In genomic region chr7:27099224-27099838, GRCh38 we compare ENCODE assay signal across 11 cellular contexts. TPM values are rescaled to one million over a fixed set of nuclear protein-coding genes. Genes with fewer than 3 reads are reported as not detected.
DNase-seq lines count a peak whose midpoint lies in the region; ATAC-seq and TF ChIP-seq lines count a peak whose summit lies in the region.
"Had no signal": no experiment of that assay in that cellular context is flagged by ENCODE, and none has a peak within 500 bp of the region (broad histone marks: within the 10 kb centered on the region; RNA-seq: fewer than 3 reads in every experiment).

No MANE protein-coding gene starts in this region.

- no peak overlapping the region for H2AFZ ChIP-seq in hepatocyte
- H2AFZ ChIP-seq: neural progenitor cell had no signal

- TF ChIP-seq CTCF in adrenal gland (IDR thresholded peaks at IDR 0.05) (no peak), hepatocyte (IDR thresholded peaks at IDR 0.05; ENCODE audit: poor library complexity) (no peak), natural killer cell (IDR thresholded peaks at IDR 0.05) (no peak)

- peaks cover 4% of the 10 kb centered on the region for H4K20me1 ChIP-seq in hepatocyte (ENCODE audit: insufficient read depth, poor library complexity, severe bottlenecking)

- H3K27ac ChIP-seq in adrenal gland (peak overlapping the region in 4 of 5 donors; percentile 82 to 95 (median 88)), hepatocyte (no peak overlapping the region), subcutaneous abdominal adipose tissue (ENCODE audit: low read depth, low read length) (peak overlapping the region; percentile 92)
- H3K27ac ChIP-seq: neural progenitor cell had no signal

- H3K9me2 ChIP-seq in hepatocyte (replicated peaks; ENCODE audit: insufficient read depth), result no peaks in the 10 kb centered on the region

- no peak for ATAC-seq in natural killer cell
- no peak for ATAC-seq in HG02840 (IDR thresholded peaks at IDR 0.05; ENCODE audit: low FRiP score, unreplicated experiment)

- peaks cover 36% of the 10 kb centered on the region for H3K36me3 Mint-ChIP-seq in natural killer cell
- H3K36me3 Mint-ChIP-seq: neural progenitor cell had no signal

- TF ChIP-seq POLR2A in adrenal gland (IDR thresholded peaks at IDR 0.05), result no peak

- H3K9me3 ChIP-seq in adrenal gland (replicated peaks in 1 of 3) (no peaks in the 10 kb centered on the region), hepatocyte (ENCODE audit: low read depth) (no peaks in the 10 kb centered on the region), subcutaneous abdominal adipose tissue (ENCODE audit: control insufficient read depth in 5 of 5, low read length in 5 of 5) (no peaks in the 10 kb centered on the region)

- 35 to 52% (median 38%) methylated on average over 9 of the region's 9 CpGs for WGBS in adrenal gland, 4 donors
- 24% methylated on average over 9 of the region's 9 CpGs for WGBS in hepatocyte (ENCODE audit: low lambda C conversion rate, missing lambda C conversion rate)

- H3K4me1 ChIP-seq in adrenal gland (replicated peaks in 1 of 2) (peaks cover 22 to 41% of the 10 kb centered on the region in 2 donors), hepatocyte (ENCODE audit: insufficient read depth) (peaks cover 16% of the 10 kb centered on the region), subcutaneous abdominal adipose tissue (ENCODE audit: control insufficient read depth in 5 of 5, insufficient read depth in 5 of 5, low read length in 5 of 5) (peaks cover 15 to 79% (median 63%) of the 10 kb centered on the region in 5 donors)

- peaks cover 47 to 64% of the 10 kb centered on the region in 2 donors for H3K27me3 Mint-ChIP-seq in natural killer cell (ENCODE audit: low read depth in 2 of 2)

- H3K27me3 ChIP-seq in adrenal gland (no peaks in the 10 kb centered on the region), hepatocyte (peaks cover 98% of the 10 kb centered on the region), subcutaneous abdominal adipose tissue (ENCODE audit: control insufficient read depth in 5 of 5, insufficient read depth in 4 of 5, low read length in 5 of 5) (peaks cover 0 to 1% (median 0%) of the 10 kb centered on the region in 5 donors)

- peak overlapping the region in 1 of 4 donors; percentile 76 for H3K4me3 ChIP-seq in adrenal gland
- no peak overlapping the region for H3K4me3 ChIP-seq in hepatocyte
- H3K4me3 ChIP-seq in subcutaneous abdominal adipose tissue (ENCODE audit: low read depth in 1 of 5, low read length in 5 of 5), result peak overlapping the region in 4 of 5 donors; percentile 59 to 94 (median 86)
- H3K4me3 ChIP-seq: neural progenitor cell had no signal

- intact Hi-C loops in adrenal gland (cut with DNase I), result loop anchor here in 1 of 2 donors (10.0 kb wide), 1 partner anchor 235 kb away; the partner anchor contains the start of gene SKAP2
- intact Hi-C loops in natural killer cell (cut with micrococcal nuclease), result loop anchor here (5.0 kb wide), 1 partner anchor 53 kb away; the partner anchor contains the start of gene HOXA3

- peak overlapping the region in 2 of 5 donors; percentile 78 to 86 for H3K9ac ChIP-seq in subcutaneous abdominal adipose tissue (ENCODE audit: low read length in 5 of 5)
- H3K9ac ChIP-seq: neural progenitor cell had no signal

- no peak overlapping the region for H3K27ac Mint-ChIP-seq in natural killer cell
- H3K27ac Mint-ChIP-seq: neural progenitor cell had no signal

- H3K4me2 ChIP-seq in hepatocyte, result peak overlapping the region; percentile 91
- H3K4me2 ChIP-seq: neural progenitor cell had no signal

- H3K36me3 ChIP-seq in adrenal gland (replicated peaks in 1 of 2) (no peaks in the 10 kb centered on the region), hepatocyte (replicated peaks; ENCODE audit: insufficient read depth, low read depth) (no peaks in the 10 kb centered on the region), subcutaneous abdominal adipose tissue (ENCODE audit: control insufficient read depth in 5 of 5, insufficient read depth in 5 of 5, low read length in 5 of 5) (peaks cover 0 to 6% (median 3%) of the 10 kb centered on the region in 5 donors)
- H3K36me3 ChIP-seq: neural progenitor cell had no signal

- peaks cover 57 to 64% of the 10 kb centered on the region in 2 donors for H3K4me1 Mint-ChIP-seq in natural killer cell

- no peaks in the 10 kb centered on the region for H3K9me3 Mint-ChIP-seq in natural killer cell

- DNase-seq in adrenal gland (no peak), hepatocyte (ENCODE audit: low spot score) (no peak), natural killer cell (no peak), ureter (ENCODE audit: low spot score) (no peak)
- DNase-seq: activated naive CD4-positive, alpha-beta T cell; foreskin melanocyte; NCI-H69 had no signal

- no peak overlapping the region for H3K4me3 Mint-ChIP-seq in natural killer cell
- H3K4me3 Mint-ChIP-seq: neural progenitor cell had no signal

- H3K79me2 ChIP-seq in hepatocyte, result peaks cover 13% of the 10 kb centered on the region

RNA-seq across cellular contexts. Expression of gene HOXA2, which starts 3.2 kb away (rescaled TPM):
- 1 to 10 TPM in 5 of 8 donors, under 1 TPM in 2, not detected in 1; 0.41 to 1.9 (median 1.1) TPM for total RNA-seq in adrenal gland
- polyA plus RNA-seq in adrenal gland, result 1 to 10 TPM; 1.2 to 2.8 (median 2.0) TPM
- total RNA-seq in hepatocyte, result 0.36 TPM in 1 of 2 replicates, not detected in the other
- polyA plus RNA-seq in hepatocyte, result 0.07 and 0.81 TPM in 2 replicates
- total RNA-seq in natural killer cell, result not detected
- 1.8 TPM for total RNA-seq in ureter
- total RNA-seq: G401 had no signal

RNA-seq across cellular contexts. Expression of gene HOXA1, which starts 3.5 kb away (rescaled TPM):
- 1 to 10 TPM in 2 of 8 donors, under 1 TPM in 5, not detected in 1; 0.18 to 1.1 (median 0.90) TPM for total RNA-seq in adrenal gland
- polyA plus RNA-seq in adrenal gland, result under 1 TPM; 0.30 to 0.97 (median 0.32) TPM
- total RNA-seq in hepatocyte, result 0.12 and 0.30 TPM in 2 replicates
- polyA plus RNA-seq in hepatocyte, result 0.25 and 0.77 TPM in 2 replicates
- 1 to 10 TPM in 2 of 3 donors, under 1 TPM in 1; 0.64 to 1.3 (median 1.1) TPM for total RNA-seq in natural killer cell
- total RNA-seq in ureter, result 18.8 TPM

RNA-seq across cellular contexts. Expression of gene HOXA4, which starts 31.2 kb away (rescaled TPM):
- total RNA-seq in adrenal gland (10 to 100 TPM in 1 of 8 donors, 1 to 10 TPM in 7; 3.5 to 10.9 (median 5.6) TPM), hepatocyte (1.3 and 1.4 TPM in 2 replicates), natural killer cell (1 to 10 TPM in 1 of 3 donors, under 1 TPM in 2; 0.52 to 2.1 (median 0.63) TPM), ureter (9.4 TPM)
- polyA plus RNA-seq in adrenal gland (10 to 100 TPM in 2 of 3 donors, 1 to 10 TPM in 1; 9.3 to 12.6 (median 11.3) TPM), hepatocyte (0.69 and 0.96 TPM in 2 replicates)
- total RNA-seq: G401 had no signal

RNA-seq across cellular contexts. Expression of gene HOXA5, which starts 44.1 kb away (rescaled TPM):
- total RNA-seq in adrenal gland, result 100 to 1,000 TPM in 1 of 8 donors, 10 to 100 TPM in 7; 39.2 to 132 (median 65.7) TPM
- 10 to 100 TPM; 21.8 to 42.0 (median 25.9) TPM for polyA plus RNA-seq in adrenal gland
- 0.08 and 0.70 TPM in 2 replicates for total RNA-seq in hepatocyte
- 0.41 and 0.92 TPM in 2 replicates for polyA plus RNA-seq in hepatocyte
- total RNA-seq in natural killer cell, result 10 to 100 TPM in 1 of 3 donors, under 1 TPM in 2; 0.29 to 13.0 (median 0.52) TPM
- 10.4 TPM for total RNA-seq in ureter

RNA-seq across cellular contexts. Expression of gene HOXA6, which starts 48.2 kb away (rescaled TPM):
- total RNA-seq in adrenal gland (10 to 100 TPM in 7 of 8 donors, 1 to 10 TPM in 1; 8.5 to 27.2 (median 16.8) TPM), hepatocyte (not detected in 2 replicates), natural killer cell (under 1 TPM; 0.28 to 0.65 (median 0.43) TPM), ureter (8.5 TPM)
- polyA plus RNA-seq in adrenal gland (1 to 10 TPM; 1.3 to 5.6 (median 1.4) TPM), hepatocyte (0.16 and 0.23 TPM in 2 replicates)
